Comparison of ENCODE assay signal across 1 cellular context in genomic region chr16:20681821-20682736, GRCh38.
TF ChIP-seq lines count a peak whose summit lies in the region.

No MANE protein-coding gene starts in this region.

TF ChIP-seq in K562, 482 proteins besides CTCF, POLR2A, EP300 and RAD21 (continues in another document):
- TF ChIP-seq KAT2B (IDR thresholded peaks at IDR 0.05; ENCODE audit: low read depth, low read length), result no peak
- TF ChIP-seq BHLHE40 (IDR thresholded peaks at IDR 0.05; ENCODE audit: low read length), result peak; percentile 14; the same call in 1 of the 2 replicates
- peak; percentile 69; the same call in 1 of the 2 replicates for TF ChIP-seq ZNF589 (CRISPR knock-in tag; IDR thresholded peaks at IDR 0.05; ENCODE audit: low read depth)
- TF ChIP-seq SMARCE1 (IDR thresholded peaks at IDR 0.05), result peak; percentile 85
- TF ChIP-seq SMARCA5 (IDR thresholded peaks at IDR 0.05), result peak; percentile 58; the same call in 1 of the 2 replicates
- TF ChIP-seq HDAC3 (IDR thresholded peaks at IDR 0.05; ENCODE audit: borderline replicate concordance, partially characterized antibody), result peak; percentile 94
- TF ChIP-seq CBX2 (IDR thresholded peaks at IDR 0.05; ENCODE audit: insufficient read depth, low read length, poor library complexity, severe bottlenecking), result no peak
- peak; percentile 68 for TF ChIP-seq BRD9 (IDR thresholded peaks at IDR 0.05; ENCODE audit: low read depth, partially characterized antibody)
- peak; percentile 94 for TF ChIP-seq TCF3 (CRISPR knock-in tag; IDR thresholded peaks at IDR 0.05)
- TF ChIP-seq AFF1 (IDR thresholded peaks at IDR 0.05; ENCODE audit: low read depth in 1 of 2, partially characterized antibody in 2 of 2), result no peak
- TF ChIP-seq ZBTB2 (IDR thresholded peaks at IDR 0.05), result peak; percentile 39; the same call in 1 of the 2 replicates
- peak; percentile 87 for TF ChIP-seq TAL1 (IDR thresholded peaks at IDR 0.05)
- peak in 1 of 2 experiments; percentile 44; a peak in 1 of 4 replicates for TF ChIP-seq HDAC1 (IDR thresholded peaks at IDR 0.05)
- TF ChIP-seq ESRRB (CRISPR knock-in tag; IDR thresholded peaks at IDR 0.05; ENCODE audit: borderline replicate concordance), result no peak
- TF ChIP-seq CEBPB (tag; IDR thresholded peaks at IDR 0.05), result peak; percentile 89
- peak; percentile 42; the same call in 1 of the 2 replicates for TF ChIP-seq POLR2AphosphoS5 (IDR thresholded peaks at IDR 0.05; ENCODE audit: control insufficient read depth, insufficient read depth, low read depth, low read length)
- 0 out of 2 replicates have a peak, but pooled peaks have one; percentile 37 for TF ChIP-seq CREM (IDR thresholded peaks at IDR 0.05; ENCODE audit: low read depth)
- peak; percentile 61; the same call in 1 of the 2 replicates for TF ChIP-seq ZNF644 (tag; IDR thresholded peaks at IDR 0.05; ENCODE audit: low read depth)
- TF ChIP-seq CEBPG (CRISPR knock-in tag; IDR thresholded peaks at IDR 0.05), result peak; percentile 70; the same call in 1 of the 2 replicates
- peak; percentile 70 to 82 for TF ChIP-seq CEBPG (tag; conservative IDR thresholded peaks at IDR 0.05 in 1 of 2, IDR thresholded peaks at IDR 0.05 in 1 of 2)
- TF ChIP-seq EP400 (IDR thresholded peaks at IDR 0.05), result peak; percentile 69
- no peak for TF ChIP-seq PHB2 (IDR thresholded peaks at IDR 0.05; ENCODE audit: low read depth)
- no peak for TF ChIP-seq ETV5 (CRISPR knock-in tag; IDR thresholded peaks at IDR 0.05; ENCODE audit: low read depth)
- TF ChIP-seq STAG1 (CRISPR knock-in tag; IDR thresholded peaks at IDR 0.05; ENCODE audit: borderline replicate concordance), result no peak
- no peak for TF ChIP-seq TRIM25 (IDR thresholded peaks at IDR 0.05; ENCODE audit: borderline replicate concordance)
- peak; percentile 86 for TF ChIP-seq TAF9B (IDR thresholded peaks at IDR 0.05; ENCODE audit: partially characterized antibody)
- TF ChIP-seq ZNF764 (CRISPR knock-in tag; IDR thresholded peaks at IDR 0.05; ENCODE audit: low read depth), result no peak
- TF ChIP-seq LEF1 (IDR thresholded peaks at IDR 0.05), result peak; percentile 58; the same call in 1 of the 2 replicates
- 0 out of 2 replicates have a peak, but pooled peaks have one; percentile 19 for TF ChIP-seq RAD51 (IDR thresholded peaks at IDR 0.05; ENCODE audit: borderline replicate concordance, low read depth)
- no peak for TF ChIP-seq NCOA6 (IDR thresholded peaks at IDR 0.05)
- TF ChIP-seq VEZF1 (CRISPR knock-in tag; IDR thresholded peaks at IDR 0.05), result peak; percentile 21; the same call in 1 of the 2 replicates
- TF ChIP-seq DPF2 (IDR thresholded peaks at IDR 0.05), result peak; percentile 89
- TF ChIP-seq SAFB (IDR thresholded peaks at IDR 0.05; ENCODE audit: borderline replicate concordance, low read depth, low read length), result no peak
- TF ChIP-seq FOXM1 (IDR thresholded peaks at IDR 0.05; ENCODE audit: low read depth), result peak; percentile 83
- no peak for TF ChIP-seq FOXM1 (CRISPR knock-in tag; IDR thresholded peaks at IDR 0.05; ENCODE audit: low read depth)
- TF ChIP-seq CBFA2T3 (IDR thresholded peaks at IDR 0.05), result peak; percentile 93
- peak; percentile 92 for TF ChIP-seq SOX6 (IDR thresholded peaks at IDR 0.05)
- no peak for TF ChIP-seq ELF4 (CRISPR knock-in tag; IDR thresholded peaks at IDR 0.05)
- no peak for TF ChIP-seq PBX2 (CRISPR knock-in tag; IDR thresholded peaks at IDR 0.05; ENCODE audit: low read depth)
- TF ChIP-seq PBX2 (tag; conservative IDR thresholded peaks at IDR 0.05; ENCODE audit: low read depth), result no peak; the same call in 1 of the 2 replicates
- no peak for TF ChIP-seq ATF1 (CRISPR knock-in tag; IDR thresholded peaks at IDR 0.05)
- peak; percentile 52; the same call in 1 of the 2 replicates for TF ChIP-seq ATF1 (tag; IDR thresholded peaks at IDR 0.05)
- no peak for TF ChIP-seq HLTF (IDR thresholded peaks at IDR 0.05)
- TF ChIP-seq SMARCA4 (IDR thresholded peaks at IDR 0.05), result peak; percentile 90
- no peak for TF ChIP-seq ELK1 (CRISPR knock-in tag; IDR thresholded peaks at IDR 0.05)
- TF ChIP-seq STAT5A (IDR thresholded peaks at IDR 0.05; ENCODE audit: borderline replicate concordance, low read length), result peak; percentile 78
- peak; percentile 99 for TF ChIP-seq SMAD4 (CRISPR knock-in tag; conservative IDR thresholded peaks at IDR 0.05)
- TF ChIP-seq MAZ (CRISPR knock-in tag; conservative IDR thresholded peaks at IDR 0.05 in 1 of 2, IDR thresholded peaks at IDR 0.05 in 1 of 2), result 0 out of 4 replicates have a peak, but pooled peaks of 1 of the 2 experiments have one; percentile 26
- TF ChIP-seq HOMEZ (CRISPR knock-in tag; IDR thresholded peaks at IDR 0.05), result no peak
